In the genomic region with DNA sequence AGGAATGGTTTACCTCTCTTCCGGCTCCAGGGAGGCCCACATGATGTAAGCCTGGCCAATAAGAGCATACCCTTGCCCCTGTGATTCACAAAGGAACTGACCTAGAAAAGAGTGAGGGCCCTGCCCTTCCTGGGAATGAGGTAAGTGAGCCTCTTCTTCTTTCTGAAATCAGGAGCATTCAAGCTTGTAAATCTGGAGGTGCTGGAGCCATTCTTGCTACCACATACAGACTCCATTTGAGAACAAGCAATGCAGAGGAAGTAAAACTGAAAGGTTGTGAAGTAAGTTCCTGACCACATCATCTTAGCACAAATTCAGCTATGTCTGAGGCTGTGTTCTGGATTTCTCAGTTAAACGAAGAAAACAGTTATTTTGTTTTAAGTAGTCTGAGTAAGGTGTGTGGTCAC, we compare ENCODE assay signal across 10 cellular contexts.
DNase-seq lines count a peak whose midpoint lies in the region; ATAC-seq and TF ChIP-seq lines count a peak whose summit lies in the region.
"Had no signal": no experiment of that assay in that cellular context is flagged by ENCODE, and none has a peak within 500 bp of the region (broad histone marks: within the 10 kb centered on the region; RNA-seq: fewer than 3 reads in every experiment).

No MANE protein-coding gene starts in this region.

- H3K27ac Mint-ChIP-seq in activated CD4-positive, alpha-beta T cell treated with anti-CD3 and anti-CD28 coated beads, Interleukin-2, amount 10 ng/mL, durations not matched to agents 7 days and 5 days, result no peak overlapping the region
- H3K27ac Mint-ChIP-seq: activated naive CD4-positive, alpha-beta T cell treated with anti-CD3 and anti-CD28 coated beads, Interleukin-2, amount 50 U/mL, for 72 hours had no signal

- no peaks in the 10 kb centered on the region for H3K9me3 ChIP-seq in vagina

- no peaks in the 10 kb centered on the region for H3K27me3 Mint-ChIP-seq in activated CD4-positive, alpha-beta T cell treated with anti-CD3 and anti-CD28 coated beads, Interleukin-2, amount 10 ng/mL, durations not matched to agents 7 days and 5 days

- H3K9me3 Mint-ChIP-seq in activated CD4-positive, alpha-beta T cell treated with anti-CD3 and anti-CD28 coated beads, Interleukin-2, amount 10 ng/mL, durations not matched to agents 7 days and 5 days, result no peaks in the 10 kb centered on the region

- CTCF ChIA-PET in activated CD4-positive, alpha-beta T cell treated with anti-CD3 and anti-CD28 coated beads, Interleukin-2, amount 10 ng/mL, durations not matched to agents 7 days and 5 days (lab: Charles Lee), result interaction anchor here (0.6 kb wide), 1 partner anchor 103 kb away, joined by 3 read pairs; no protein-coding TSS in a partner anchor

- H3K36me3 Mint-ChIP-seq in activated CD4-positive, alpha-beta T cell treated with anti-CD3 and anti-CD28 coated beads, Interleukin-2, amount 10 ng/mL, durations not matched to agents 7 days and 5 days (ENCODE audit: low read depth), result no peaks in the 10 kb centered on the region
- H3K36me3 Mint-ChIP-seq: activated naive CD4-positive, alpha-beta T cell treated with anti-CD3 and anti-CD28 coated beads, Interleukin-2, amount 50 U/mL, for 72 hours had no signal

- H3K27me3 ChIP-seq in vagina, result no peaks in the 10 kb centered on the region

- POLR2A ChIA-PET in activated CD4-positive, alpha-beta T cell treated with anti-CD3 and anti-CD28 coated beads, Interleukin-2, amount 10 ng/mL, durations not matched to agents 7 days and 5 days (lab: Charles Lee), result no interaction called here

- no peak for TF ChIP-seq CTCF in vagina (IDR thresholded peaks at IDR 0.05)

- H3K4me3 ChIP-seq in vagina, result no peak overlapping the region

- no peaks in the 10 kb centered on the region for H3K4me1 Mint-ChIP-seq in activated CD4-positive, alpha-beta T cell treated with anti-CD3 and anti-CD28 coated beads, Interleukin-2, amount 10 ng/mL, durations not matched to agents 7 days and 5 days

- ATAC-seq in HG03159 (IDR thresholded peaks at IDR 0.05; ENCODE audit: unreplicated experiment) (peak; percentile 79), Right ventricle myocardium superior (ENCODE audit: poor library complexity) (no peak)
- ATAC-seq: activated naive CD4-positive, alpha-beta T cell treated with anti-CD3 and anti-CD28 coated beads, Interleukin-2, amount 50 U/mL, for 72 hours had no signal

- H3K36me3 ChIP-seq in vagina, result no peaks in the 10 kb centered on the region

- H3K4me3 Mint-ChIP-seq in activated CD4-positive, alpha-beta T cell treated with anti-CD3 and anti-CD28 coated beads, Interleukin-2, amount 10 ng/mL, durations not matched to agents 7 days and 5 days, result no peak overlapping the region

- H3K4me1 ChIP-seq in vagina, result peaks cover 46% of the 10 kb centered on the region

- H3K27ac ChIP-seq in vagina, result peak overlapping the region; percentile 51
- H3K27ac ChIP-seq: 22Rv1 had no signal

- no peak for TF ChIP-seq POLR2A in vagina (IDR thresholded peaks at IDR 0.05)

- intact Hi-C loops in vagina (cut with DNase I) (no loop called here), Right ventricle myocardium superior (cut with DNase I) (no loop called here)

- DNase-seq in SIG-M5 treated with dmso at 0.1 percent for 504 hours (lab: John Stamatoyannopoulos, UW; ENCODE audit: unreplicated experiment) (peak; percentile 79), SIG-M5 (lab: John Stamatoyannopoulos, UW) (no peak), astrocyte of the hippocampus (ENCODE audit: low read depth, low spot score) (peak; percentile 35), vagina (ENCODE audit: extremely low spot score in 2 of 2) (no peak), Right ventricle myocardium superior (no peak), cerebellar nuclear complex (lab: John Stamatoyannopoulos, UW) (no peak)
- no peak for DNase-seq in activated CD4-positive, alpha-beta T cell treated with anti-CD3 and anti-CD28 coated beads, Interleukin-2, amount 10 ng/mL, durations not matched to agents 7 days and 5 days

Comparison
In these comparisons a context has a peak if more than half of its experiments do, and no peak if none do; other contexts are left out.
1. DNase-seq: peak in SIG-M5 treated with dmso at 0.1 percent for 504 hours (single experiment) and astrocyte of the hippocampus (single experiment); none in SIG-M5 (single experiment), vagina (0 of 2), Right ventricle myocardium superior (single experiment), activated CD4-positive, alpha-beta T cell treated with anti-CD3 and anti-CD28 coated beads, Interleukin-2, amount 10 ng/mL, durations not matched to agents 7 days and 5 days (single experiment) and cerebellar nuclear complex (0 of 2).